Comparison of ENCODE assay signal across 1 cellular context in genomic region chr2:188316791-188317423, GRCh38.
TF ChIP-seq lines count a peak whose summit lies in the region.

No MANE protein-coding gene starts in this region.

TF ChIP-seq in GM23338, 12 proteins besides CTCF, POLR2A, EP300 and RAD21 (continued from another document):
- TF ChIP-seq, protein P1, sequence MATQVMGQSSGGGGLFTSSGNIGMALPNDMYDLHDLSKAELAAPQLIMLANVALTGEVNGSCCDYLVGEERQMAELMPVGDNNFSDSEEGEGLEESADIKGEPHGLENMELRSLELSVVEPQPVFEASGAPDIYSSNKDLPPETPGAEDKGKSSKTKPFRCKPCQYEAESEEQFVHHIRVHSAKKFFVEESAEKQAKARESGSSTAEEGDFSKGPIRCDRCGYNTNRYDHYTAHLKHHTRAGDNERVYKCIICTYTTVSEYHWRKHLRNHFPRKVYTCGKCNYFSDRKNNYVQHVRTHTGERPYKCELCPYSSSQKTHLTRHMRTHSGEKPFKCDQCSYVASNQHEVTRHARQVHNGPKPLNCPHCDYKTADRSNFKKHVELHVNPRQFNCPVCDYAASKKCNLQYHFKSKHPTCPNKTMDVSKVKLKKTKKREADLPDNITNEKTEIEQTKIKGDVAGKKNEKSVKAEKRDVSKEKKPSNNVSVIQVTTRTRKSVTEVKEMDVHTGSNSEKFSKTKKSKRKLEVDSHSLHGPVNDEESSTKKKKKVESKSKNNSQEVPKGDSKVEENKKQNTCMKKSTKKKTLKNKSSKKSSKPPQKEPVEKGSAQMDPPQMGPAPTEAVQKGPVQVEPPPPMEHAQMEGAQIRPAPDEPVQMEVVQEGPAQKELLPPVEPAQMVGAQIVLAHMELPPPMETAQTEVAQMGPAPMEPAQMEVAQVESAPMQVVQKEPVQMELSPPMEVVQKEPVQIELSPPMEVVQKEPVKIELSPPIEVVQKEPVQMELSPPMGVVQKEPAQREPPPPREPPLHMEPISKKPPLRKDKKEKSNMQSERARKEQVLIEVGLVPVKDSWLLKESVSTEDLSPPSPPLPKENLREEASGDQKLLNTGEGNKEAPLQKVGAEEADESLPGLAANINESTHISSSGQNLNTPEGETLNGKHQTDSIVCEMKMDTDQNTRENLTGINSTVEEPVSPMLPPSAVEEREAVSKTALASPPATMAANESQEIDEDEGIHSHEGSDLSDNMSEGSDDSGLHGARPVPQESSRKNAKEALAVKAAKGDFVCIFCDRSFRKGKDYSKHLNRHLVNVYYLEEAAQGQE (IDR thresholded peaks at IDR 0.05; ENCODE audit: unreplicated experiment) = no peak
- TF ChIP-seq, protein P2, sequence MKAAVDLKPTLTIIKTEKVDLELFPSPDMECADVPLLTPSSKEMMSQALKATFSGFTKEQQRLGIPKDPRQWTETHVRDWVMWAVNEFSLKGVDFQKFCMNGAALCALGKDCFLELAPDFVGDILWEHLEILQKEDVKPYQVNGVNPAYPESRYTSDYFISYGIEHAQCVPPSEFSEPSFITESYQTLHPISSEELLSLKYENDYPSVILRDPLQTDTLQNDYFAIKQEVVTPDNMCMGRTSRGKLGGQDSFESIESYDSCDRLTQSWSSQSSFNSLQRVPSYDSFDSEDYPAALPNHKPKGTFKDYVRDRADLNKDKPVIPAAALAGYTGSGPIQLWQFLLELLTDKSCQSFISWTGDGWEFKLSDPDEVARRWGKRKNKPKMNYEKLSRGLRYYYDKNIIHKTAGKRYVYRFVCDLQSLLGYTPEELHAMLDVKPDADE (IDR thresholded peaks at IDR 0.05) = no peak
- TF ChIP-seq POLR2AphosphoS5 (IDR thresholded peaks at IDR 0.05; ENCODE audit: low read depth) (no peak), CREB1 (CRISPR knock-in tag; IDR thresholded peaks at IDR 0.05; ENCODE audit: low read depth) (no peak), EZH2 (IDR thresholded peaks at IDR 0.05; ENCODE audit: low read depth, unreplicated experiment) (no peak), ZNF331 (CRISPR knock-in tag; IDR thresholded peaks at IDR 0.05; ENCODE audit: low read depth) (no peak), ZNF114 (CRISPR knock-in tag; IDR thresholded peaks at IDR 0.05) (no peak)
